In the genomic region with DNA sequence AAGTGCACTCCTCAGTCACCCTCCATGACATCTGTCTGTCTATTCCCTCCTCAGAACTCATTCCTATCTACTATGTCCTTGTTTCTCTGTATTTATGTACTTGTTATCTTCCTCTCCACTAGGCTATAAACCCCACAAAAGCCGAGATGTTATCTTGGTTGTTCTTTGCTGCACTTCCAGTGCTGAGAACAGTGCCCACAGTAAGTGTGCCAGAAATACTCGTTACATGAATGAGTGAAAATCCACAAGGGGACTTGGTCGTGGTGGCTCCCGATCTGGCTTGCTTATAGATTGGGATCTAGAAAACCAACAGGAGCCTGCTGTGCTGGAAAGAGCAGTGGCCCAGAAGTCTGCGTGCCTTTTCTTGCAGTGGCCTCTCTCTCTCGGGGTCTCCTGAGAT, we compare ENCODE assay signal across 28 cellular contexts.
"Had no signal": no experiment of that assay in that cellular context is flagged by ENCODE, and none has a peak within 500 bp of the region (broad histone marks: within the 10 kb centered on the region; RNA-seq: fewer than 3 reads in every experiment).

No MANE protein-coding gene starts in this region.

- H3K36me3 ChIP-seq: Peyer's patch, SJCRH30, WERI-Rb-1 had no signal

- H3K4me1 Mint-ChIP-seq: activated CD4-positive, alpha-beta T cell treated with anti-CD3 and anti-CD28 coated beads for 36 hours; activated naive CD4-positive, alpha-beta T cell treated with anti-CD3 and anti-CD28 coated beads, Interleukin-2, amount 50 U/mL, for 24 hours; T-helper 17 cell had no signal

- H3K4me1 ChIP-seq: Peyer's patch, SJCRH30 had no signal

- H3K4me3 ChIP-seq: coronary artery, Peyer's patch, SJCRH30 had no signal

- DNase-seq: activated CD4-positive, alpha-beta T cell treated with anti-CD3 and anti-CD28 coated beads for 36 hours; activated CD8-positive, alpha-beta memory T cell treated with anti-CD3 and anti-CD28 coated beads, Interleukin-2, amount 50 U/mL, for 48 hours; activated CD8-positive, alpha-beta T cell treated with anti-CD3 and anti-CD28 coated beads for 36 hours; activated effector memory CD4-positive, alpha-beta T cell treated with Interleukin-2 at 50 U/mL for 16 hours; activated naive CD4-positive, alpha-beta T cell; activated T-cell treated with anti-CD3 and anti-CD28 coated beads, Interleukin-2, amount 50 U/mL, for 1 hour; aorta; central memory CD4-positive, alpha-beta T cell; Kasumi-1; NCI-H1092; NCI-H1417; NCI-H1930; NCI-H2107; NCI-H2171 treated with DMSO at 0.1 percent for 48 hours; NCI-H345; NCI-H510A; NCI-H69; NK-92 treated with Interleukin-12 subunit alpha and Interleukin-12 subunit beta, amount 100 ng/mL, for 24 hours; Peyer's patch; Right ventricle myocardium superior; SJCRH30; T-helper 17 cell; T-helper 9 cell; WERI-Rb-1 had no signal

- ATAC-seq: activated CD4-positive, alpha-beta T cell treated with anti-CD3 and anti-CD28 coated beads for 36 hours; activated CD8-positive, alpha-beta T cell treated with anti-CD3 and anti-CD28 coated beads for 36 hours; T-helper 17 cell had no signal

- H3K4me3 Mint-ChIP-seq: activated CD4-positive, alpha-beta T cell treated with anti-CD3 and anti-CD28 coated beads for 36 hours; activated CD8-positive, alpha-beta T cell treated with anti-CD3 and anti-CD28 coated beads for 36 hours; activated naive CD4-positive, alpha-beta T cell treated with anti-CD3 and anti-CD28 coated beads, Interleukin-2, amount 50 U/mL, for 24 hours; activated T-helper 1 cell treated with anti-CD3 and anti-CD28 coated beads, Interleukin-12 subunit alpha, Interleukin-12 subunit beta, Interleukin-2, Interleukin-4 antibody, amounts not matched to agents 30 ng/mL and 10 ng/mL and 1 ng/mL, durations not matched to agents 14 hours and 24 hours and 36 hours; T-helper 17 cell had no signal

- H3K9me3 ChIP-seq: Peyer's patch had no signal

- H3K27ac Mint-ChIP-seq: activated CD4-positive, alpha-beta T cell treated with anti-CD3 and anti-CD28 coated beads for 36 hours; activated CD8-positive, alpha-beta T cell treated with anti-CD3 and anti-CD28 coated beads for 36 hours; activated naive CD4-positive, alpha-beta T cell treated with anti-CD3 and anti-CD28 coated beads, Interleukin-2, amount 50 U/mL, for 24 hours; activated T-helper 1 cell treated with anti-CD3 and anti-CD28 coated beads, Interleukin-12 subunit alpha, Interleukin-12 subunit beta, Interleukin-2, Interleukin-4 antibody, amounts not matched to agents 30 ng/mL and 10 ng/mL and 1 ng/mL, durations not matched to agents 14 hours and 24 hours and 36 hours; T-helper 17 cell had no signal

- H3K27me3 ChIP-seq: Peyer's patch had no signal

- H3K27ac ChIP-seq: coronary artery, Peyer's patch, RWPE1, SJCRH30, WERI-Rb-1 had no signal

- H3K9me3 Mint-ChIP-seq: activated CD8-positive, alpha-beta T cell treated with anti-CD3 and anti-CD28 coated beads for 36 hours; activated T-helper 1 cell treated with anti-CD3 and anti-CD28 coated beads, Interleukin-12 subunit alpha, Interleukin-12 subunit beta, Interleukin-2, Interleukin-4 antibody, amounts not matched to agents 30 ng/mL and 10 ng/mL and 1 ng/mL, durations not matched to agents 14 hours and 24 hours and 36 hours had no signal
